17 cellular contexts compared by ENCODE assay signal in the genomic region with DNA sequence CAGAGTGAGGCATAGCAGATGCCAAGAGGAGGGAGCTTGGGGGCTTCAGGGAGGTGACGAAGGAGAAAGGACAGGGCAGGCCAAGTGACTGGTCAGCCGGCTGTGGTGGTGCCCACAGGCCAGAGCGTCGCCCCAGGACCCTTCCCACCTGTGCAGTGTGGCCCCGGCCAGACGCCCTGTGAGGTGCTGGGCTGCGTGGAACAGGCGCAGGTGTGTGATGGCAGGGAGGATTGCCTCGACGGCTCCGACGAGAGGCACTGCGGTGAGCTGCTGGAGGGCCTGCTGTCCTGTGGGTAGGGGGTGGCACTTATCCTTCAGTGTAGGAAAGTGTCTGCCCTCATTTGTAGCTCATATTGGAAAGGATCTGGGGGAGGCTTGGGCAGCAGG.
"Had no signal": no experiment of that assay in that cellular context is flagged by ENCODE, and none has a peak within 500 bp of the region (broad histone marks: within the 10 kb centered on the region; RNA-seq: fewer than 3 reads in every experiment).

No MANE protein-coding gene starts in this region.

- H3K36me3 Mint-ChIP-seq: activated CD8-positive, alpha-beta memory T cell treated with anti-CD3 and anti-CD28 coated beads, Interleukin-2, amount 10 ng/mL, durations not matched to agents 7 days and 5 days; activated naive CD4-positive, alpha-beta T cell treated with anti-CD3 and anti-CD28 coated beads, Interleukin-2, amount 50 U/mL, for 24 hours; WTC11 had no signal

- H3K36me3 ChIP-seq: breast epithelium, Peyer's patch, SJSA1 had no signal

- H3K27ac ChIP-seq: breast epithelium, coronary artery, Peyer's patch, SJSA1 had no signal

- H3K4me1 ChIP-seq: breast epithelium, Peyer's patch, SJSA1 had no signal

- H3K4me3 ChIP-seq: breast epithelium, coronary artery, Peyer's patch, SJSA1 had no signal

- H3K27me3 Mint-ChIP-seq: activated CD8-positive, alpha-beta memory T cell treated with anti-CD3 and anti-CD28 coated beads, Interleukin-2, amount 10 ng/mL, durations not matched to agents 7 days and 5 days; activated naive CD4-positive, alpha-beta T cell treated with anti-CD3 and anti-CD28 coated beads, Interleukin-2, amount 50 U/mL, for 24 hours; activated T-cell treated with anti-CD3 and anti-CD28 coated beads, Interleukin-2, amount 50 U/mL, for 24 hours had no signal

- H3K4me3 Mint-ChIP-seq: activated CD8-positive, alpha-beta memory T cell treated with anti-CD3 and anti-CD28 coated beads, Interleukin-2, amount 10 ng/mL, durations not matched to agents 7 days and 5 days; activated CD8-positive, alpha-beta T cell treated with anti-CD3 and anti-CD28 coated beads, Interleukin-2, amount 10 ng/mL, durations not matched to agents 7 days and 5 days; activated naive CD4-positive, alpha-beta T cell treated with anti-CD3 and anti-CD28 coated beads, Interleukin-2, amount 50 U/mL, for 24 hours; activated T-cell treated with anti-CD3 and anti-CD28 coated beads, Interleukin-2, amount 50 U/mL, for 24 hours; activated T-helper 1 cell treated with anti-CD3 and anti-CD28 coated beads, Interleukin-12 subunit alpha, Interleukin-12 subunit beta, Interleukin-2, Interleukin-4 antibody, amounts not matched to agents 30 ng/mL and 10 ng/mL and 1 ng/mL, durations not matched to agents 14 hours and 24 hours and 36 hours; T-helper 1 cell treated with Interleukin-12 subunit alpha and Interleukin-12 subunit beta and Interleukin-4 antibody, amounts not matched to agents 30 μg/mL and 1 μg/mL, for 36 hours; WTC11 had no signal

- DNase-seq: NCI-H1092, NCI-H1417 treated with DMSO at 0.1 percent for 48 hours, NCI-H2029 treated with DMSO at 0.1 percent for 48 hours, NCI-H345, NCI-H510A treated with DMSO at 0.1 percent for 48 hours had no signal

- H3K4me1 Mint-ChIP-seq: activated CD8-positive, alpha-beta memory T cell treated with anti-CD3 and anti-CD28 coated beads, Interleukin-2, amount 10 ng/mL, durations not matched to agents 7 days and 5 days; activated naive CD4-positive, alpha-beta T cell treated with anti-CD3 and anti-CD28 coated beads, Interleukin-2, amount 50 U/mL, for 24 hours; WTC11 had no signal

- H3K9me3 ChIP-seq: breast epithelium, Peyer's patch, SJSA1 had no signal

- H3K27me3 ChIP-seq: breast epithelium, Peyer's patch had no signal

- H3K9me3 Mint-ChIP-seq: activated naive CD4-positive, alpha-beta T cell treated with anti-CD3 and anti-CD28 coated beads, Interleukin-2, amount 50 U/mL, for 24 hours; activated T-cell treated with anti-CD3 and anti-CD28 coated beads, Interleukin-2, amount 50 U/mL, for 24 hours; activated T-helper 1 cell treated with anti-CD3 and anti-CD28 coated beads, Interleukin-12 subunit alpha, Interleukin-12 subunit beta, Interleukin-2, Interleukin-4 antibody, amounts not matched to agents 30 ng/mL and 10 ng/mL and 1 ng/mL, durations not matched to agents 14 hours and 24 hours and 36 hours; T-helper 1 cell treated with Interleukin-12 subunit alpha and Interleukin-12 subunit beta and Interleukin-4 antibody, amounts not matched to agents 30 μg/mL and 1 μg/mL, for 36 hours; WTC11 had no signal

- ATAC-seq: SK-N-SH treated with all-trans-retinoic acid at 6 μM for 48 hours had no signal

- H3K27ac Mint-ChIP-seq: activated CD8-positive, alpha-beta memory T cell treated with anti-CD3 and anti-CD28 coated beads, Interleukin-2, amount 10 ng/mL, durations not matched to agents 7 days and 5 days; activated CD8-positive, alpha-beta T cell treated with anti-CD3 and anti-CD28 coated beads, Interleukin-2, amount 10 ng/mL, durations not matched to agents 7 days and 5 days; activated naive CD4-positive, alpha-beta T cell treated with anti-CD3 and anti-CD28 coated beads, Interleukin-2, amount 50 U/mL, for 24 hours; activated T-cell treated with anti-CD3 and anti-CD28 coated beads, Interleukin-2, amount 50 U/mL, for 24 hours; activated T-helper 1 cell treated with anti-CD3 and anti-CD28 coated beads, Interleukin-12 subunit alpha, Interleukin-12 subunit beta, Interleukin-2, Interleukin-4 antibody, amounts not matched to agents 30 ng/mL and 10 ng/mL and 1 ng/mL, durations not matched to agents 14 hours and 24 hours and 36 hours; T-helper 1 cell treated with Interleukin-12 subunit alpha and Interleukin-12 subunit beta and Interleukin-4 antibody, amounts not matched to agents 30 μg/mL and 1 μg/mL, for 36 hours; WTC11 had no signal
